Comparison of ENCODE assay signal across 8 cellular contexts in genomic region chr6:7589949-7590917, GRCh38. TPM values are rescaled to one million over a fixed set of nuclear protein-coding genes. Genes with fewer than 3 reads are reported as not detected.
DNase-seq lines count a peak whose midpoint lies in the region; ATAC-seq and FAIRE-seq lines count a peak whose summit lies in the region.

TSS of gene SNRNP48 (plus strand) at chr6:7590198. CDS start at chr6:7590258, 60 bp downstream.

- H3K27ac Mint-ChIP-seq in activated CD8-positive, alpha-beta memory T cell treated with anti-CD3 and anti-CD28 coated beads, Interleukin-2, amount 10 ng/mL, durations not matched to agents 7 days and 5 days, result peak within 1 kb of the TSS; percentile 90

- H3K9me3 ChIP-seq in NT2/D1 (ENCODE audit: insufficient read depth, low read length), result no peaks in the 10 kb centered on the region
- no peaks in the 10 kb centered on the region for H3K9me3 ChIP-seq in mesodermal cell (ENCODE audit: control insufficient read depth, low read length)

- 0% methylated on average over 54 to 56 of the region's 72 CpGs for WGBS in mesodermal cell (ENCODE audit: insufficient coverage in 2 of 2), 2 experiments

- H3K27me3 Mint-ChIP-seq in activated CD8-positive, alpha-beta memory T cell treated with anti-CD3 and anti-CD28 coated beads, Interleukin-2, amount 10 ng/mL, durations not matched to agents 7 days and 5 days, result no peaks in the 10 kb centered on the region

- H3K9me3 Mint-ChIP-seq in activated CD8-positive, alpha-beta memory T cell treated with anti-CD3 and anti-CD28 coated beads, Interleukin-2, amount 10 ng/mL, durations not matched to agents 7 days and 5 days (ENCODE audit: low read depth), result no peaks in the 10 kb centered on the region

- DNase-seq in COR-L47 (lab: John Stamatoyannopoulos, UW) (peak; percentile 94), HUDEP-2 (lab: John Stamatoyannopoulos, UW; ENCODE audit: unreplicated experiment in 76 of 76) (peak in 74 of 76 experiments; percentile 65 to 97 (median 91)), NT2/D1 (ENCODE audit: low read depth, low spot score) (peak; percentile 79)
- peak; percentile 94 for DNase-seq in activated CD8-positive, alpha-beta memory T cell treated with anti-CD3 and anti-CD28 coated beads, Interleukin-2, amount 10 ng/mL, durations not matched to agents 7 days and 5 days
- DNase-seq in stimulated activated CD8-positive, alpha-beta memory T cell treated with anti-CD3 and anti-CD28 coated beads, Interleukin-15, amount 100 ng/mL, for 4 hours (ENCODE audit: low read depth in 2 of 2), result peak; percentile 72 to 75

- H3K36me3 ChIP-seq in NT2/D1 (ENCODE audit: insufficient read depth, insufficient read length, low read length) (peaks cover 34% of the 10 kb centered on the region), mesodermal cell (ENCODE audit: control insufficient read depth, insufficient read depth, low read length) (peaks cover 41% of the 10 kb centered on the region)

- H3K4me3 ChIP-seq in NT2/D1 (ENCODE audit: insufficient read length, low read depth), result peak within 1 kb of the TSS; percentile 82
- peak within 1 kb of the TSS; percentile 95 for H3K4me3 ChIP-seq in mesodermal cell (ENCODE audit: extremely low read depth, insufficient read depth, low read length, poor library complexity, severe bottlenecking)

- ATAC-seq in GM21381 (IDR thresholded peaks at IDR 0.05; ENCODE audit: unreplicated experiment), result peak; percentile 99
- ATAC-seq in activated CD8-positive, alpha-beta memory T cell treated with anti-CD3 and anti-CD28 coated beads, Interleukin-2, amount 10 ng/mL, durations not matched to agents 7 days and 5 days, result peak; percentile 100

- H3K4me1 ChIP-seq in NT2/D1 (ENCODE audit: insufficient read depth, insufficient read length), result no peaks in the 10 kb centered on the region
- peaks cover 4% of the 10 kb centered on the region for H3K4me1 ChIP-seq in mesodermal cell (ENCODE audit: control insufficient read depth, insufficient read depth, low read length, poor library complexity, severe bottlenecking)

- H3K4me3 Mint-ChIP-seq in activated CD8-positive, alpha-beta memory T cell treated with anti-CD3 and anti-CD28 coated beads, Interleukin-2, amount 10 ng/mL, durations not matched to agents 7 days and 5 days, result peak within 1 kb of the TSS; percentile 95

- H3K27me3 ChIP-seq in NT2/D1 (ENCODE audit: insufficient read depth, insufficient read length), result no peaks in the 10 kb centered on the region

- FAIRE-seq in endometrium (lab: Jason Lieb, UNC), result peak; percentile 94

- H3K4me1 Mint-ChIP-seq in activated CD8-positive, alpha-beta memory T cell treated with anti-CD3 and anti-CD28 coated beads, Interleukin-2, amount 10 ng/mL, durations not matched to agents 7 days and 5 days, result peaks cover 33% of the 10 kb centered on the region

- CTCF ChIA-PET in activated CD8-positive, alpha-beta memory T cell treated with anti-CD3 and anti-CD28 coated beads, Interleukin-2, amount 10 ng/mL, durations not matched to agents 7 days and 5 days (lab: Charles Lee), result interaction anchor here (0.8 to 1.1 kb wide), 4 partner anchors 10 to 165 kb away, joined by 3 to 8 read pairs (median 4); no protein-coding TSS in a partner anchor

- H3K27ac ChIP-seq in mesodermal cell (ENCODE audit: low read depth, low read length, severe bottlenecking), result no peak within 1 kb of the TSS

- H3K9ac ChIP-seq in NT2/D1 (ENCODE audit: insufficient read length, low read depth), result peak within 1 kb of the TSS; percentile 80

- H3K36me3 Mint-ChIP-seq in activated CD8-positive, alpha-beta memory T cell treated with anti-CD3 and anti-CD28 coated beads, Interleukin-2, amount 10 ng/mL, durations not matched to agents 7 days and 5 days, result peaks cover 19% of the 10 kb centered on the region

RNA-seq across cellular contexts. Expression of gene SNRNP48, which starts in this region (rescaled TPM):
- 10 to 100 TPM; 14.3 to 15.1 TPM for total RNA-seq in activated CD8-positive, alpha-beta memory T cell treated with anti-CD3 and anti-CD28 coated beads, Interleukin-2, amount 10 ng/mL, durations not matched to agents 7 days and 5 days
- polyA plus RNA-seq in mesodermal cell (2013, experiment 1 of 2), result 22.7 TPM
- polyA plus RNA-seq in mesodermal cell (2013, experiment 2 of 2), result 25.9 TPM
